21 cellular contexts compared by ENCODE assay signal in the genomic region with DNA sequence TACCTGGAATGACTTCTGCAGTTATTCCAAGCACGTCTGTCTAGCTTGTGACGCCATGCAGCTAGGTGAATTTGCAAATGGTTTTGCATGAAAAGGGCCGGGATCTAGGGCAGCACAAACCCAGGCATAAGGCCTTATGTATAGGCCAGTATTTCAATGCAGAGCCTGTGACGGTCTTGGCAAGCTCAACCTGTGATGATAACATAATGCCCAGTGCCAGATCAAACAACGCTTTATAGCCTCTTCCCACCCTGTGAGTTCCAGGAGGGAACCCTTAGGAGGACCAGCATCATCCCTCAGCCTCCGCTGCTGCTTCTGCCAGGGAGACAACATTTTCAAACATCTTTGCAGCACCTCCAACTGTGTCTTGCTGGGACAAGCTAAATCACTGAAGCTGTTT.
DNase-seq lines count a peak whose midpoint lies in the region; ATAC-seq lines count a peak whose summit lies in the region.
"Had no signal": no experiment of that assay in that cellular context is flagged by ENCODE, and none has a peak within 500 bp of the region (broad histone marks: within the 10 kb centered on the region; RNA-seq: fewer than 3 reads in every experiment).

No MANE protein-coding gene starts in this region.

- no peaks in the 10 kb centered on the region for H3K9me3 ChIP-seq in GM23248 (ENCODE audit: low read depth)
- H3K9me3 ChIP-seq: BE2C had no signal

- no peaks in the 10 kb centered on the region for H3K9me3 Mint-ChIP-seq in activated T-cell treated with anti-CD3 and anti-CD28 coated beads, Interleukin-2, amount 50 U/mL, for 24 hours
- H3K9me3 Mint-ChIP-seq: HFFc6, IgD-negative memory B cell had no signal

- H3K27me3 Mint-ChIP-seq in activated T-cell treated with anti-CD3 and anti-CD28 coated beads, Interleukin-2, amount 50 U/mL, for 24 hours, result no peaks in the 10 kb centered on the region
- H3K27me3 Mint-ChIP-seq: CD4-positive, CD25-positive, alpha-beta regulatory T cell; CD8-positive, alpha-beta memory T cell; IgD-negative memory B cell had no signal

- H3K4me2 ChIP-seq in GM23248 (ENCODE audit: unreplicated experiment), result no peak overlapping the region

- DNase-seq in NCI-H1048 (lab: John Stamatoyannopoulos, UW) (peak; percentile 50), SHP77 (lab: John Stamatoyannopoulos, UW) (peak; percentile 6 to 39), left colon (peak in 1 of 2 donors; percentile 16), GM23248 (no peak), SKM-1 treated with dmso at 0.1 percent for 144 hours (lab: John Stamatoyannopoulos, UW; ENCODE audit: unreplicated experiment) (no peak)
- DNase-seq in activated T-cell treated with anti-CD3 and anti-CD28 coated beads, Interleukin-2, amount 50 U/mL, for 24 hours, result no peak
- DNase-seq: ACHN; BE2C; C1 segment of cervical spinal cord; CD4-positive, CD25-positive, alpha-beta regulatory T cell; CD8-positive, alpha-beta memory T cell; COR-L47; DMS 273 treated with DMSO at 0.1 percent for 48 hours; DMS53; DND-41; GOT3; H7; HFFc6 had no signal

- H3K4me1 ChIP-seq in GM23248 (ENCODE audit: insufficient read depth), result no peaks in the 10 kb centered on the region
- H3K4me1 ChIP-seq: BE2C had no signal

- H4K20me1 ChIP-seq in GM23248 (ENCODE audit: insufficient read depth), result no peaks in the 10 kb centered on the region

- H3K9ac ChIP-seq in GM23248, result no peak overlapping the region

- H3K27ac ChIP-seq in GM23248, result no peak overlapping the region

- no peaks in the 10 kb centered on the region for H3K79me2 ChIP-seq in GM23248 (ENCODE audit: insufficient read depth)

- H2AFZ ChIP-seq in GM23248, result no peak overlapping the region

- no peak overlapping the region for H3K27ac Mint-ChIP-seq in activated T-cell treated with anti-CD3 and anti-CD28 coated beads, Interleukin-2, amount 50 U/mL, for 24 hours
- H3K27ac Mint-ChIP-seq: CD4-positive, CD25-positive, alpha-beta regulatory T cell; CD8-positive, alpha-beta memory T cell; HFFc6; IgD-negative memory B cell had no signal

- H3K4me3 ChIP-seq in GM23248, result no peak overlapping the region

- no peaks in the 10 kb centered on the region for H3K36me3 ChIP-seq in GM23248 (ENCODE audit: low read depth)
- H3K36me3 ChIP-seq: BE2C had no signal

- 89 to 92% methylated on average over 6 of the region's 6 CpGs for WGBS in GM23248 (ENCODE audit: low coverage in 1 of 2, low lambda C conversion rate in 2 of 2, missing lambda C conversion rate in 2 of 2), 2 experiments

- H3F3A ChIP-seq in GM23248 (ENCODE audit: insufficient read depth), result no peaks in the 10 kb centered on the region

- H3K27me3 ChIP-seq in GM23248 (replicated peaks; ENCODE audit: insufficient read depth), result no peaks in the 10 kb centered on the region
- H3K27me3 ChIP-seq: BE2C had no signal

- ATAC-seq in left colon, result peak; percentile 62
- ATAC-seq: HCT116, HepG2 had no signal

- no peak overlapping the region for H3K4me3 Mint-ChIP-seq in activated T-cell treated with anti-CD3 and anti-CD28 coated beads, Interleukin-2, amount 50 U/mL, for 24 hours
- H3K4me3 Mint-ChIP-seq: CD4-positive, CD25-positive, alpha-beta regulatory T cell; CD8-positive, alpha-beta memory T cell; HFFc6; IgD-negative memory B cell had no signal

- H3K36me3 Mint-ChIP-seq in activated T-cell treated with anti-CD3 and anti-CD28 coated beads, Interleukin-2, amount 50 U/mL, for 24 hours (ENCODE audit: low read depth), result no peaks in the 10 kb centered on the region
- H3K36me3 Mint-ChIP-seq: CD4-positive, CD25-positive, alpha-beta regulatory T cell; CD8-positive, alpha-beta memory T cell; IgD-negative memory B cell had no signal

- no peaks in the 10 kb centered on the region for H3K9me2 ChIP-seq in GM23248 (ENCODE audit: insufficient read depth)

- intact Hi-C loops in left colon (cut with DNase I, micrococcal nuclease), result no loop called here

- in situ Hi-C loops in GM23248 (cut with MboI), result no loop called here

- H3K4me1 Mint-ChIP-seq in activated T-cell treated with anti-CD3 and anti-CD28 coated beads, Interleukin-2, amount 50 U/mL, for 24 hours (ENCODE audit: low read depth), result no peaks in the 10 kb centered on the region
- H3K4me1 Mint-ChIP-seq: CD4-positive, CD25-positive, alpha-beta regulatory T cell; CD8-positive, alpha-beta memory T cell; IgD-negative memory B cell had no signal

Comparison
In these comparisons a context has a peak if more than half of its experiments do, and no peak if none do; other contexts are left out.
1. DNase-seq: peak in NCI-H1048 (single experiment) and SHP77 (2 of 2); none in GM23248 (single experiment), SKM-1 treated with dmso at 0.1 percent for 144 hours (single experiment) and activated T-cell treated with anti-CD3 and anti-CD28 coated beads, Interleukin-2, amount 50 U/mL, for 24 hours (single experiment).